7 cellular contexts compared by ENCODE assay signal in the genomic region with DNA sequence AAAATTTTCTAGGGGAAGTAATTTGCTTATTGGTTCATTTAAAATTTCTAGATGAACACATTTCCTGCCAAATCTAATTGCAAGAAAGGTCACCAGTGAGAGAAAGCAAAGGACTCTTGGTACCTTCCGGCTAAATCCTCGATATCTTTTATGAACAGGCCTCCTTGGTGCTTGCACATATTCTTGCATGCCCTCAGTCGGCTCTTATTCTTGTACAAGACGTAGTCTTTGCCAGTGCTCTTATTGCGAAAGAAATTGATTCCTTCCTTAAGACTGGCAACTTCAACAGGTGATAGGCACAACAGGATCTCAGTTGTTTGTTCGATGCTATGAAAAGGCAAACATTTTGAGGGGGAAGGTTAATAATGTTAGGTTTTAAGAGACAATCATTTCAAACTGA.
DNase-seq lines count a peak whose midpoint lies in the region; ATAC-seq and TF ChIP-seq lines count a peak whose summit lies in the region.

No MANE protein-coding gene starts in this region.

- H3K27me3 Mint-ChIP-seq in IgD-negative memory B cell, result no peaks in the 10 kb centered on the region
- H3K27me3 Mint-ChIP-seq in stimulated activated naive B cell treated with anti-CD40 and anti-IgM and Interleukin-4, amounts not matched to agents 10 μg/mL and 1 μg/mL and 100 μg/mL, for 72 hours, result no peaks in the 10 kb centered on the region

- TF ChIP-seq CTCF in WI38 (IDR thresholded peaks at IDR 0.05; ENCODE audit: low read depth, low read length) (no peak), fibroblast of pulmonary artery (IDR thresholded peaks at IDR 0.05; ENCODE audit: low read length, missing control alignments) (no peak)

- peaks cover 24 to 25% (median 24%) of the 10 kb centered on the region in 3 donors for H3K4me1 Mint-ChIP-seq in IgD-negative memory B cell
- peaks cover 20 to 36% of the 10 kb centered on the region in 2 donors for H3K4me1 Mint-ChIP-seq in stimulated activated naive B cell treated with anti-CD40 and anti-IgM and Interleukin-4, amounts not matched to agents 10 μg/mL and 1 μg/mL and 100 μg/mL, for 72 hours

- H3K4me3 ChIP-seq in WI38 (ENCODE audit: low read depth, low read length), result peak overlapping the region; percentile 59
- H3K4me3 ChIP-seq in fibroblast of pulmonary artery (replicated peaks; ENCODE audit: low read depth, low read length), result peak overlapping the region; percentile 51

- peak; percentile 39 to 40 for ATAC-seq in stimulated activated naive B cell treated with anti-CD40 and anti-IgM and Interleukin-4, amounts not matched to agents 10 μg/mL and 1 μg/mL and 100 μg/mL, for 72 hours (replicated peaks)

- H3K27ac Mint-ChIP-seq in IgD-negative memory B cell, result peak overlapping the region; percentile 21 to 97 (median 89)
- peak overlapping the region; percentile 81 for H3K27ac Mint-ChIP-seq in stimulated activated naive B cell treated with anti-CD40 and anti-IgM and Interleukin-4, amounts not matched to agents 10 μg/mL and 1 μg/mL and 100 μg/mL, for 72 hours

- peaks cover 0 to 8% (median 7%) of the 10 kb centered on the region in 3 donors for H3K9me3 Mint-ChIP-seq in IgD-negative memory B cell
- H3K9me3 Mint-ChIP-seq in stimulated activated naive B cell treated with anti-CD40 and anti-IgM and Interleukin-4, amounts not matched to agents 10 μg/mL and 1 μg/mL and 100 μg/mL, for 72 hours, result peaks cover 3 to 8% of the 10 kb centered on the region in 2 donors

- peak overlapping the region; percentile 76 to 94 (median 91) for H3K4me3 Mint-ChIP-seq in IgD-negative memory B cell
- H3K4me3 Mint-ChIP-seq in stimulated activated naive B cell treated with anti-CD40 and anti-IgM and Interleukin-4, amounts not matched to agents 10 μg/mL and 1 μg/mL and 100 μg/mL, for 72 hours, result peak overlapping the region; percentile 84 to 86

- peaks cover 10% of the 10 kb centered on the region for H3K36me3 Mint-ChIP-seq in IgD-negative memory B cell
- peaks cover 18 to 34% of the 10 kb centered on the region in 2 donors for H3K36me3 Mint-ChIP-seq in stimulated activated naive B cell treated with anti-CD40 and anti-IgM and Interleukin-4, amounts not matched to agents 10 μg/mL and 1 μg/mL and 100 μg/mL, for 72 hours

- no peak for DNase-seq in fibroblast of pulmonary artery (ENCODE audit: low read depth)
- DNase-seq in stimulated activated naive B cell treated with anti-CD40 and anti-IgM and Interleukin-4, amounts not matched to agents 10 μg/mL and 1 μg/mL and 100 μg/mL, for 72 hours, result no peak
- DNase-seq in NCI-H82 treated with DMSO at 0.1 percent for 48 hours (lab: John Stamatoyannopoulos, UW; ENCODE audit: unreplicated experiment), result no peak
- DNase-seq in EL, result no peak
- no peak for DNase-seq in dedifferentiated amniotic fluid mesenchymal stem cell (ENCODE audit: extremely low spot score)
